ENCODE assay signal across 20 cellular contexts in genomic region chr22:39108487-39108886, GRCh38. TPM values are rescaled to one million over a fixed set of nuclear protein-coding genes. Genes with fewer than 3 reads are reported as not detected.
"Had no signal": no experiment of that assay in that cellular context is flagged by ENCODE, and none has a peak within 500 bp of the region (broad histone marks: within the 10 kb centered on the region; RNA-seq: fewer than 3 reads in every experiment).

No MANE protein-coding gene starts in this region.

- ATAC-seq: SK-N-SH treated with all-trans-retinoic acid at 6 μM for 48 hours had no signal

- DNase-seq: Karpas-422, KG1, MG63, NCI-H1092, NCI-H1105 treated with DMSO at 0.1 percent for 48 hours, NCI-H1417 treated with DMSO at 0.1 percent for 48 hours, NCI-H187, NCI-H2029, NCI-H2081 treated with DMSO at 0.1 percent for 48 hours, NCI-H2171, NCI-H226, NCI-H446, NCI-H510A, NCI-H524 treated with DMSO at 0.1 percent for 48 hours, NCI-H69, NCI-H774, SHP77 had no signal

- H3K9me3 ChIP-seq: MG63 had no signal

- H3K27ac ChIP-seq: RWPE1 had no signal

- H3K36me3 ChIP-seq: MG63 had no signal

- H3K4me3 ChIP-seq: MG63 had no signal

RNA-seq across cellular contexts. Expression of gene APOBEC3H, which starts 11.4 kb away (rescaled TPM):
- total RNA-seq: HT-29 had no signal

RNA-seq across cellular contexts. Expression of gene APOBEC3G, which starts 31.4 kb away (rescaled TPM):
- total RNA-seq: HT-29 had no signal
